In genomic region chr15:43483306-43484128, GRCh38 we compare ENCODE assay signal across 9 cellular contexts.
DNase-seq lines count a peak whose midpoint lies in the region; ATAC-seq and TF ChIP-seq lines count a peak whose summit lies in the region.
"Had no signal": no experiment of that assay in that cellular context is flagged by ENCODE, and none has a peak within 500 bp of the region (broad histone marks: within the 10 kb centered on the region; RNA-seq: fewer than 3 reads in every experiment).

No MANE protein-coding gene starts in this region.

- no peak overlapping the region for H2AFZ ChIP-seq in parathyroid adenoma

- TF ChIP-seq CTCF in LNCAP (IDR thresholded peaks at IDR 0.05) (peak; percentile 58), choroid plexus epithelial cell (conservative IDR thresholded peaks at IDR 0.05; ENCODE audit: low read depth, low read length) (peak; percentile 60), parathyroid adenoma (IDR thresholded peaks at IDR 0.05) (peak; percentile 27)

- no peak overlapping the region for H3K9ac ChIP-seq in parathyroid adenoma

- peaks cover 5% of the 10 kb centered on the region for H3K79me2 ChIP-seq in parathyroid adenoma

- no peaks in the 10 kb centered on the region for H3K27me3 ChIP-seq in parathyroid adenoma (ENCODE audit: control insufficient read depth, insufficient read depth, low read length)

- H3K9me3 ChIP-seq in parathyroid adenoma (ENCODE audit: control insufficient read depth, low read length): no peaks in the 10 kb centered on the region

- DNase-seq in ELR (ENCODE audit: low read depth): peak; percentile 41
- DNase-seq in choroid plexus epithelial cell (ENCODE audit: low read depth): peak; percentile 61
- DNase-seq in SHP77 treated with DMSO at 0.1 percent for 48 hours (lab: John Stamatoyannopoulos, UW): no peak
- no peak for DNase-seq in SKM-1 (lab: John Stamatoyannopoulos, UW; ENCODE audit: unreplicated experiment)
- DNase-seq: effector CD4-positive, alpha-beta T cell had no signal

- H3K4me3 ChIP-seq in choroid plexus epithelial cell (ENCODE audit: low read depth, low read length): no peak overlapping the region
- no peak overlapping the region for H3K4me3 ChIP-seq in parathyroid adenoma (ENCODE audit: low read depth, low read length)
- H3K4me3 ChIP-seq: SK-N-MC had no signal

- H3K4me1 ChIP-seq in parathyroid adenoma: no peaks in the 10 kb centered on the region

- H3K27ac ChIP-seq in parathyroid adenoma: no peak overlapping the region
- H3K27ac ChIP-seq: SK-N-MC had no signal

- no peak overlapping the region for H3K4me2 ChIP-seq in parathyroid adenoma (ENCODE audit: low read length)

- H3K36me3 ChIP-seq in parathyroid adenoma (ENCODE audit: control insufficient read depth, insufficient read depth, low read length): no peaks in the 10 kb centered on the region

- no peak for ATAC-seq in GM19023 (IDR thresholded peaks at IDR 0.05; ENCODE audit: unreplicated experiment)

Comparison
In these comparisons a context has a peak if more than half of its experiments do, and no peak if none do; other contexts are left out.
1. DNase-seq: peak in ELR (single experiment) and choroid plexus epithelial cell (single experiment); none in SHP77 treated with DMSO at 0.1 percent for 48 hours (single experiment) and SKM-1 (single experiment).
2. Peak in every context shown above with its lines, with median percentiles within 50 percentile points of each other: CTCF ChIP-seq.